ENCODE assay signal across 4 cellular contexts in the genomic region with DNA sequence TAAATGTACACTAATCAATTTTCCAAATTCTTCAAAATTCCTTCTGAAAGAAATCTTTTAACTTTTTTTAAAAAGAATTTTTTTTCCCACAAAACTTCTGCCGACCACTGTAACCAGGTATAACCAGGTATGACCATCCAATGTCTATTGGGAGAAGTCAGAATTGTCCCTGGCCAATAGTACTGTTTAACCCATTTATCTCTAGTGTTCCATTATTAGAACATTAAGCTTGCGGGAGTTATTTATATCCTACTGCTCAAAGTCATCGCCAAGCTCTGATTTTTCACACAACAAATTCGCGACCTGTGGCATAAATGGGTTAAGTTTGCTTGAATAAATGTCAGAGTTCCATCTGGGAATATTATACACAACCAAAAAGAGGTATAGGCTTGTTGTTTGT.
"Had no signal": no experiment of that assay in that cellular context is flagged by ENCODE, and none has a peak within 500 bp of the region (broad histone marks: within the 10 kb centered on the region; RNA-seq: fewer than 3 reads in every experiment).

No MANE protein-coding gene starts in this region.

- DNase-seq: H9, HCEC 1CT, IMR-90 had no signal

- ATAC-seq: GM23338 had no signal

- H3K4me3 ChIP-seq: GM23338 had no signal
